In the genomic region with DNA sequence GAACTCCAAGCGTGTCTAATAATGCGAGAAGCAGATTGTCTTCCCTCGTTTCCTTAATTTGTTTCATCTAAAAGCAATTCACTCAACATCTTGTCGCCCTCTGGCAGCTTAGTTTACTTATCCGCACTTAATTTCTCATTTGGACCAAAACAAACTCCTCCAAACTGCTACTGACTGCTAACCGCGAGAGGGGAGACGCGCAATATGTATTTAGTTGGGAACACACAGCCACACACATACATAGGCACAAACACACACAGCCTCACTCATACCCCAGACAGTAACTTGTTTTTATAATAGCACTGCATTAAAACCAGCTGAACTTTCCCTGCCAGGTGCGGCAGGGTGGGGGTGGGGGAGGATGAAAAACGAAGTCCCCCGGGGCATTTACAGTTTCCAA, we compare ENCODE assay signal across 12 cellular contexts. TPM values are rescaled to one million over a fixed set of nuclear protein-coding genes. Genes with fewer than 3 reads are reported as not detected.
DNase-seq lines count a peak whose midpoint lies in the region; ATAC-seq and TF ChIP-seq lines count a peak whose summit lies in the region.
"Had no signal": no experiment of that assay in that cellular context is flagged by ENCODE, and none has a peak within 500 bp of the region (broad histone marks: within the 10 kb centered on the region; RNA-seq: fewer than 3 reads in every experiment).

No MANE protein-coding gene starts in this region.

- peaks cover 2% of the 10 kb centered on the region for H3K36me3 Mint-ChIP-seq in activated CD4-positive, alpha-beta T cell treated with anti-CD3 and anti-CD28 coated beads, Interleukin-2, amount 10 ng/mL, durations not matched to agents 7 days and 5 days (ENCODE audit: low read depth)

- 5 to 11% methylated on average over 12 of the region's 12 CpGs for WGBS in heart right ventricle, 2 donors

- TF ChIP-seq CTCF in heart right ventricle (IDR thresholded peaks at IDR 0.05) (no peak), coronary artery (IDR thresholded peaks at IDR 0.05) (no peak), vagina (IDR thresholded peaks at IDR 0.05) (no peak)

- H3K36me3 ChIP-seq in heart right ventricle (no peaks in the 10 kb centered on the region), muscle layer of duodenum (ENCODE audit: control insufficient read depth in 1 of 2, insufficient read depth in 2 of 2, low read length in 2 of 2) (no peaks in the 10 kb centered on the region), vagina (no peaks in the 10 kb centered on the region)

- peak overlapping the region; percentile 37 to 71 (median 66) for H3K4me3 ChIP-seq in heart right ventricle
- H3K4me3 ChIP-seq in coronary artery = peak overlapping the region; percentile 98
- H3K4me3 ChIP-seq in muscle layer of duodenum (ENCODE audit: low read depth in 1 of 2, low read length in 2 of 2) = peak overlapping the region; percentile 55 to 81
- peak overlapping the region; percentile 52 to 73 for H3K4me3 ChIP-seq in vagina

- H3K27me3 Mint-ChIP-seq in activated CD4-positive, alpha-beta T cell treated with anti-CD3 and anti-CD28 coated beads, Interleukin-2, amount 10 ng/mL, durations not matched to agents 7 days and 5 days = peaks cover 58% of the 10 kb centered on the region

- peak overlapping the region in 2 of 10 donors; percentile 73 to 74 for H3K27ac ChIP-seq in heart right ventricle
- H3K27ac ChIP-seq in coronary artery = no peak overlapping the region
- no peak overlapping the region for H3K27ac ChIP-seq in muscle layer of duodenum (ENCODE audit: low read length)
- no peak overlapping the region for H3K27ac ChIP-seq in vagina
- H3K27ac ChIP-seq: body of pancreas had no signal

- no peaks in the 10 kb centered on the region for H3K9me3 Mint-ChIP-seq in activated CD4-positive, alpha-beta T cell treated with anti-CD3 and anti-CD28 coated beads, Interleukin-2, amount 10 ng/mL, durations not matched to agents 7 days and 5 days

- H3K27me3 ChIP-seq in heart right ventricle (peaks cover 0 to 74% (median 53%) of the 10 kb centered on the region in 7 donors), muscle layer of duodenum (ENCODE audit: low read depth, low read length) (peaks cover 12% of the 10 kb centered on the region), vagina (no peaks in the 10 kb centered on the region)
- H3K27me3 ChIP-seq: body of pancreas had no signal

- peaks cover 15% of the 10 kb centered on the region for H3K4me1 Mint-ChIP-seq in activated CD4-positive, alpha-beta T cell treated with anti-CD3 and anti-CD28 coated beads, Interleukin-2, amount 10 ng/mL, durations not matched to agents 7 days and 5 days

- intact Hi-C loops in heart right ventricle (cut with DNase I) = loop anchor here in 4 of 10 donors (10.0 kb wide), 5 partner anchors 191 to 651 kb away; no protein-coding TSS in a partner anchor
- intact Hi-C loops in left ventricle myocardium superior (cut with micrococcal nuclease) = no loop called here
- intact Hi-C loops in vagina (cut with DNase I) = no loop called here

- H3K4me3 Mint-ChIP-seq in activated CD4-positive, alpha-beta T cell treated with anti-CD3 and anti-CD28 coated beads, Interleukin-2, amount 10 ng/mL, durations not matched to agents 7 days and 5 days = no peak overlapping the region

- no peak for ATAC-seq in heart right ventricle
- ATAC-seq in left ventricle myocardium superior = no peak
- no peak for ATAC-seq in esophagus mucosa
- ATAC-seq: body of pancreas had no signal

- peaks cover 0 to 38% (median 11%) of the 10 kb centered on the region in 9 donors for H3K4me1 ChIP-seq in heart right ventricle
- H3K4me1 ChIP-seq in muscle layer of duodenum (ENCODE audit: control insufficient read depth in 1 of 2, insufficient read depth in 2 of 2, low read length in 2 of 2) = peaks cover 0 to 23% of the 10 kb centered on the region in 2 donors
- H3K4me1 ChIP-seq in vagina = peaks cover 24% of the 10 kb centered on the region

- CTCF ChIA-PET in activated CD4-positive, alpha-beta T cell treated with anti-CD3 and anti-CD28 coated beads, Interleukin-2, amount 10 ng/mL, durations not matched to agents 7 days and 5 days (lab: Charles Lee) = no interaction called here

- H3K27ac Mint-ChIP-seq in activated CD4-positive, alpha-beta T cell treated with anti-CD3 and anti-CD28 coated beads, Interleukin-2, amount 10 ng/mL, durations not matched to agents 7 days and 5 days = no peak overlapping the region

- H3K9me3 ChIP-seq in heart right ventricle (no peaks in the 10 kb centered on the region), muscle layer of duodenum (ENCODE audit: control insufficient read depth in 1 of 2, low read length in 2 of 2) (no peaks in the 10 kb centered on the region), vagina (no peaks in the 10 kb centered on the region)
- H3K9me3 ChIP-seq: body of pancreas had no signal

- no peak for TF ChIP-seq POLR2A in vagina (IDR thresholded peaks at IDR 0.05)

- no peak for DNase-seq in heart right ventricle
- no peak for DNase-seq in left ventricle myocardium superior
- DNase-seq in coronary artery (ENCODE audit: low spot score) = no peak
- no peak for DNase-seq in vagina (ENCODE audit: extremely low spot score in 2 of 2)
- no peak for DNase-seq in activated CD4-positive, alpha-beta T cell treated with anti-CD3 and anti-CD28 coated beads, Interleukin-2, amount 10 ng/mL, durations not matched to agents 7 days and 5 days
- DNase-seq in NCI-H1417 treated with DMSO at 0.1 percent for 48 hours (lab: John Stamatoyannopoulos, UW) = no peak
- DNase-seq: NCI-H2081 treated with DMSO at 0.1 percent for 48 hours; stimulated activated CD4-positive, alpha-beta T cell treated with anti-CD3 and anti-CD28 coated beads, Interleukin-4, amount 100 ng/mL, for 24 hours had no signal

- POLR2A ChIA-PET in activated CD4-positive, alpha-beta T cell treated with anti-CD3 and anti-CD28 coated beads, Interleukin-2, amount 10 ng/mL, durations not matched to agents 7 days and 5 days (lab: Charles Lee) = no interaction called here

RNA-seq across cellular contexts. Expression of a gene that starts 2.6 kb away (rescaled TPM):
- total RNA-seq in heart right ventricle (10 to 100 TPM in 9 of 10 donors, 1 to 10 TPM in 1; 8.9 to 24.6 (median 17.0) TPM), left ventricle myocardium superior (17.9 TPM), vagina (0.25 TPM), esophagus mucosa (0.12 TPM)
- 1 to 10 TPM; 1.2 to 1.4 TPM for polyA plus RNA-seq in heart right ventricle
- not detected for total RNA-seq in activated CD4-positive, alpha-beta T cell treated with anti-CD3 and anti-CD28 coated beads, Interleukin-2, amount 10 ng/mL, durations not matched to agents 7 days and 5 days
- total RNA-seq: activated CD8-positive, alpha-beta memory T cell treated with anti-CD3 and anti-CD28 coated beads for 36 hours had no signal
